In genomic region chr7:96414931-96415292, GRCh38 we compare ENCODE assay signal across 8 cellular contexts.
A peak's percentile ranks its signal among the peaks of the same experiment; 100 is the strongest.
DNase-seq lines count a peak whose midpoint lies in the region; ATAC-seq and TF ChIP-seq lines count a peak whose summit lies in the region.

No MANE protein-coding gene starts in this region.

- H3K4me3 Mint-ChIP-seq in T-helper 2 cell treated with Interferon-gamma antibody and Interleukin-4, amounts not matched to agents 5 μg/mL and 100 μg/mL, for 36 hours, result no peak overlapping the region
- H3K4me3 Mint-ChIP-seq in endothelial cell (ENCODE audit: unreplicated experiment), result no peak overlapping the region
- no peak overlapping the region for H3K4me3 Mint-ChIP-seq in naive thymus-derived CD4-positive, alpha-beta T cell

- peaks cover 24% of the 10 kb centered on the region for H3K27me3 Mint-ChIP-seq in T-helper 2 cell treated with Interferon-gamma antibody and Interleukin-4, amounts not matched to agents 5 μg/mL and 100 μg/mL, for 36 hours (ENCODE audit: low read depth)
- H3K27me3 Mint-ChIP-seq in endothelial cell (ENCODE audit: unreplicated experiment), result peaks cover 2% of the 10 kb centered on the region
- H3K27me3 Mint-ChIP-seq in naive thymus-derived CD4-positive, alpha-beta T cell, result peaks cover 5 to 24% (median 18%) of the 10 kb centered on the region in 5 donors

- CTCF ChIA-PET in HEK293T (lab: Yijun Ruan, JAX), result interaction anchor here (0.6 kb wide), 1 partner anchor 854 kb away, joined by 3 read pairs; no protein-coding TSS in a partner anchor
- CTCF ChIA-PET in naive thymus-derived CD4-positive, alpha-beta T cell (lab: Charles Lee), result no interaction called here

- no peaks in the 10 kb centered on the region for H3K36me3 ChIP-seq in naive thymus-derived CD4-positive, alpha-beta T cell (ENCODE audit: control insufficient read depth in 2 of 3, insufficient read depth in 3 of 3, low read length in 3 of 3)

- DNase-seq in NCI-H2196 (lab: John Stamatoyannopoulos, UW; ENCODE audit: unreplicated experiment) (peak; percentile 31), NCI-H2196 treated with DMSO at 0.1 percent for 48 hours (lab: John Stamatoyannopoulos, UW; ENCODE audit: unreplicated experiment) (no peak), HEK293T (ENCODE audit: extremely low spot score) (peak; percentile 55), NCI-H1694 treated with DMSO at 0.1 percent for 48 hours (lab: John Stamatoyannopoulos, UW) (peak; percentile 49), endothelial cell (ENCODE audit: low spot score) (peak; percentile 60)
- peak; percentile 31 for DNase-seq in T-helper 2 cell treated with Interferon-gamma antibody and Interleukin-4, amounts not matched to agents 5 μg/mL and 100 μg/mL, for 36 hours (ENCODE audit: low spot score)
- DNase-seq in naive thymus-derived CD4-positive, alpha-beta T cell, result peak in 6 of 9 donors; percentile 13 to 40 (median 24)

- POLR2A ChIA-PET in HEK293T (lab: Yijun Ruan, JAX), result no interaction called here
- POLR2A ChIA-PET in naive thymus-derived CD4-positive, alpha-beta T cell (lab: Charles Lee), result no interaction called here

- H3K27ac ChIP-seq in naive thymus-derived CD4-positive, alpha-beta T cell (ENCODE audit: low read depth, low read length), result no peak overlapping the region

- peak; percentile 49 for TF ChIP-seq CTCF in endothelial cell (IDR thresholded peaks at IDR 0.05; ENCODE audit: unreplicated experiment)

- ATAC-seq in naive thymus-derived CD4-positive, alpha-beta T cell, result peak; percentile 67
- ATAC-seq in HG03439 (IDR thresholded peaks at IDR 0.05; ENCODE audit: unreplicated experiment), result no peak

- H3K9me3 Mint-ChIP-seq in T-helper 2 cell treated with Interferon-gamma antibody and Interleukin-4, amounts not matched to agents 5 μg/mL and 100 μg/mL, for 36 hours, result no peaks in the 10 kb centered on the region
- no peaks in the 10 kb centered on the region for H3K9me3 Mint-ChIP-seq in endothelial cell (ENCODE audit: unreplicated experiment)
- H3K9me3 Mint-ChIP-seq in naive thymus-derived CD4-positive, alpha-beta T cell, result no peaks in the 10 kb centered on the region

- no peaks in the 10 kb centered on the region for H3K36me3 Mint-ChIP-seq in T-helper 2 cell treated with Interferon-gamma antibody and Interleukin-4, amounts not matched to agents 5 μg/mL and 100 μg/mL, for 36 hours (ENCODE audit: low read depth)
- H3K36me3 Mint-ChIP-seq in endothelial cell (ENCODE audit: low read depth, unreplicated experiment), result no peaks in the 10 kb centered on the region
- H3K36me3 Mint-ChIP-seq in naive thymus-derived CD4-positive, alpha-beta T cell, result no peaks in the 10 kb centered on the region

- no peaks in the 10 kb centered on the region for H3K27me3 ChIP-seq in naive thymus-derived CD4-positive, alpha-beta T cell (ENCODE audit: control insufficient read depth in 2 of 2, insufficient read depth in 2 of 2, low read length in 2 of 2)

- peaks cover 6% of the 10 kb centered on the region for H3K4me1 Mint-ChIP-seq in T-helper 2 cell treated with Interferon-gamma antibody and Interleukin-4, amounts not matched to agents 5 μg/mL and 100 μg/mL, for 36 hours (ENCODE audit: low read depth)
- H3K4me1 Mint-ChIP-seq in endothelial cell (ENCODE audit: unreplicated experiment), result peaks cover 15% of the 10 kb centered on the region
- peaks cover 0 to 7% (median 0%) of the 10 kb centered on the region in 7 donors for H3K4me1 Mint-ChIP-seq in naive thymus-derived CD4-positive, alpha-beta T cell

- no peak overlapping the region for H3K27ac Mint-ChIP-seq in T-helper 2 cell treated with Interferon-gamma antibody and Interleukin-4, amounts not matched to agents 5 μg/mL and 100 μg/mL, for 36 hours
- no peak overlapping the region for H3K27ac Mint-ChIP-seq in endothelial cell (ENCODE audit: unreplicated experiment)
- H3K27ac Mint-ChIP-seq in naive thymus-derived CD4-positive, alpha-beta T cell, result no peak overlapping the region

- intact Hi-C loops in naive thymus-derived CD4-positive, alpha-beta T cell (cut with micrococcal nuclease), result loop anchor here (1.0 to 10.0 kb wide), 5 partner anchors 292 to 612 kb away; partner anchors contain the start of gene SEM1 (in 1 of the 2)

- H3K4me1 ChIP-seq in naive thymus-derived CD4-positive, alpha-beta T cell (ENCODE audit: control insufficient read depth in 2 of 2, insufficient read depth in 2 of 2, low read length in 2 of 2), result no peaks in the 10 kb centered on the region

- H3K4me3 ChIP-seq in naive thymus-derived CD4-positive, alpha-beta T cell (ENCODE audit: low read length), result no peak overlapping the region

- H3K9me3 ChIP-seq in naive thymus-derived CD4-positive, alpha-beta T cell (ENCODE audit: control insufficient read depth in 2 of 3, low read length in 3 of 3), result no peaks in the 10 kb centered on the region

TF ChIP-seq in HEK293T, 16 proteins besides CTCF, POLR2A, EP300 and RAD21:
- TF ChIP-seq SP1 (IDR thresholded peaks at IDR 0.05) (no peak), ZNF384 (IDR thresholded peaks at IDR 0.05) (no peak), ELF4 (IDR thresholded peaks at IDR 0.05) (no peak)
